Comparison of ENCODE assay signal across 9 cellular contexts in genomic region chr19:13024958-13025653, GRCh38. TPM values are rescaled to one million over a fixed set of nuclear protein-coding genes. Genes with fewer than 3 reads are reported as not detected.
A peak's percentile ranks its signal among the peaks of the same experiment; 100 is the strongest.
DNase-seq lines count a peak whose midpoint lies in the region; ATAC-seq and TF ChIP-seq lines count a peak whose summit lies in the region.
"Had no signal": no experiment of that assay in that cellular context is flagged by ENCODE, and none has a peak within 500 bp of the region (broad histone marks: within the 10 kb centered on the region; RNA-seq: fewer than 3 reads in every experiment).

No MANE protein-coding gene starts in this region.

- CTCF ChIA-PET in A673 (lab: Charles Lee), result no interaction called here
- CTCF ChIA-PET in naive thymus-derived CD4-positive, alpha-beta T cell (lab: Charles Lee), result no interaction called here

- no peak overlapping the region for H3K27ac Mint-ChIP-seq in naive thymus-derived CD4-positive, alpha-beta T cell

- DNase-seq in A673 (ENCODE audit: low spot score) (no peak), NCI-H1105 (lab: John Stamatoyannopoulos, UW) (peak; percentile 39), GM19240 (ENCODE audit: insufficient read length, low spot score) (no peak), NOMO-1 treated with dmso at 0.1 percent for 144 hours (lab: John Stamatoyannopoulos, UW; ENCODE audit: unreplicated experiment) (no peak)
- DNase-seq in naive thymus-derived CD4-positive, alpha-beta T cell, result no peak

- H3K27me3 Mint-ChIP-seq in naive thymus-derived CD4-positive, alpha-beta T cell, result peaks cover 27 to 53% (median 35%) of the 10 kb centered on the region in 5 donors

- no peak for TF ChIP-seq CTCF in A673 (conservative IDR thresholded peaks at IDR 0.05; ENCODE audit: low read depth, low read length)

- peak overlapping the region; percentile 30 for H3K4me3 ChIP-seq in A673 (ENCODE audit: low read depth, low read length, poor library complexity, severe bottlenecking)
- peak overlapping the region; percentile 63 to 67 for H3K4me3 ChIP-seq in duodenal mucosa (ENCODE audit: low read depth in 1 of 2, low read length in 2 of 2)
- no peak overlapping the region for H3K4me3 ChIP-seq in naive thymus-derived CD4-positive, alpha-beta T cell (ENCODE audit: low read length)
- H3K4me3 ChIP-seq: HAP-1 had no signal

- H3K27ac ChIP-seq in A673 (ENCODE audit: low read depth, low read length, poor library complexity, severe bottlenecking), result peak overlapping the region; percentile 66
- H3K27ac ChIP-seq in duodenal mucosa (ENCODE audit: low read depth, low read length), result no peak overlapping the region
- no peak overlapping the region for H3K27ac ChIP-seq in naive thymus-derived CD4-positive, alpha-beta T cell (ENCODE audit: low read depth, low read length)

- no peak for ATAC-seq in naive thymus-derived CD4-positive, alpha-beta T cell
- no peak for ATAC-seq in GM21367 (IDR thresholded peaks at IDR 0.05; ENCODE audit: unreplicated experiment)
- ATAC-seq in HG02970 (IDR thresholded peaks at IDR 0.05; ENCODE audit: low FRiP score, unreplicated experiment), result no peak

- no peaks in the 10 kb centered on the region for H3K9me3 ChIP-seq in A673 (ENCODE audit: low read depth, low read length, poor library complexity, severe bottlenecking)
- no peaks in the 10 kb centered on the region for H3K9me3 ChIP-seq in duodenal mucosa (ENCODE audit: control insufficient read depth in 1 of 2, low read length in 2 of 2)
- no peaks in the 10 kb centered on the region for H3K9me3 ChIP-seq in naive thymus-derived CD4-positive, alpha-beta T cell (ENCODE audit: control insufficient read depth in 2 of 3, low read length in 3 of 3)
- H3K9me3 ChIP-seq: HAP-1 had no signal

- peaks cover 9% of the 10 kb centered on the region for H3K36me3 ChIP-seq in A673 (ENCODE audit: insufficient read depth, low read length, poor library complexity, severe bottlenecking)
- peaks cover 0 to 8% of the 10 kb centered on the region in 2 donors for H3K36me3 ChIP-seq in duodenal mucosa (ENCODE audit: control insufficient read depth in 1 of 2, insufficient read depth in 2 of 2, low read length in 2 of 2)
- H3K36me3 ChIP-seq in naive thymus-derived CD4-positive, alpha-beta T cell (ENCODE audit: control insufficient read depth in 2 of 3, insufficient read depth in 3 of 3, low read length in 3 of 3), result no peaks in the 10 kb centered on the region
- H3K36me3 ChIP-seq: HAP-1 had no signal

- peak overlapping the region; percentile 48 to 53 for H3K9ac ChIP-seq in duodenal mucosa (ENCODE audit: low read depth in 1 of 2, low read length in 2 of 2)

- no peaks in the 10 kb centered on the region for H3K27me3 ChIP-seq in A673 (replicated peaks; ENCODE audit: insufficient read depth, low read depth, low read length, poor library complexity)
- H3K27me3 ChIP-seq in duodenal mucosa (ENCODE audit: control insufficient read depth in 1 of 2, insufficient read depth in 2 of 2, low read length in 2 of 2), result no peaks in the 10 kb centered on the region
- peaks cover 3 to 5% of the 10 kb centered on the region in 2 donors for H3K27me3 ChIP-seq in naive thymus-derived CD4-positive, alpha-beta T cell (ENCODE audit: control insufficient read depth in 2 of 2, insufficient read depth in 2 of 2, low read length in 2 of 2)

- POLR2A ChIA-PET in A673 (lab: Charles Lee; ENCODE audit: low non-redundant PET), result interaction anchor here (0.6 kb wide), 1 partner anchor 303 kb away, joined by 15 read pairs; no protein-coding TSS in a partner anchor
- POLR2A ChIA-PET in naive thymus-derived CD4-positive, alpha-beta T cell (lab: Charles Lee), result interaction anchor here (0.8 kb wide), 1 partner anchor 15 kb away, joined by 3 read pairs; no protein-coding TSS in a partner anchor

- intact Hi-C loops in A673 (cut with micrococcal nuclease; ENCODE audit: unreplicated experiment), result no loop called here
- intact Hi-C loops in naive thymus-derived CD4-positive, alpha-beta T cell (cut with micrococcal nuclease), result no loop called here

- TSS peak; percentile 15 for BruUV-seq in A673 (replicated peaks; lab: Mats Ljungman, UMichigan)

- H3K4me1 ChIP-seq in A673 (ENCODE audit: insufficient read depth, low read length, poor library complexity, severe bottlenecking), result peaks cover 42% of the 10 kb centered on the region
- H3K4me1 ChIP-seq in duodenal mucosa (ENCODE audit: control insufficient read depth in 1 of 2, insufficient read depth in 2 of 2, low read length in 2 of 2), result peaks cover 54 to 58% of the 10 kb centered on the region in 2 donors
- peaks cover 4 to 11% of the 10 kb centered on the region in 2 donors for H3K4me1 ChIP-seq in naive thymus-derived CD4-positive, alpha-beta T cell (ENCODE audit: control insufficient read depth in 2 of 2, insufficient read depth in 2 of 2, low read length in 2 of 2)

- H3K4me3 Mint-ChIP-seq in naive thymus-derived CD4-positive, alpha-beta T cell, result peak overlapping the region in 8 of 10 donors; percentile 13 to 77 (median 63)

- H3K4me1 Mint-ChIP-seq in naive thymus-derived CD4-positive, alpha-beta T cell, result peaks cover 6 to 35% (median 22%) of the 10 kb centered on the region in 7 donors

- peaks cover 0 to 1% (median 0%) of the 10 kb centered on the region in 11 donors for H3K9me3 Mint-ChIP-seq in naive thymus-derived CD4-positive, alpha-beta T cell

- H3K36me3 Mint-ChIP-seq in naive thymus-derived CD4-positive, alpha-beta T cell, result peaks cover 0 to 26% (median 20%) of the 10 kb centered on the region in 5 donors

RNA-seq across cellular contexts. Expression of gene NFIX, which starts 29.8 kb away (rescaled TPM):
- 69.7 and 77.9 TPM in 2 replicates for total RNA-seq in A673 (2021)
- 1 to 10 TPM; 2.4 to 7.7 (median 6.3) TPM for total RNA-seq in naive thymus-derived CD4-positive, alpha-beta T cell
- under 1 TPM; 0.41 to 0.77 TPM for polyA plus RNA-seq in naive thymus-derived CD4-positive, alpha-beta T cell

RNA-seq across cellular contexts. Expression of gene DAND5, which starts 55.7 kb away (rescaled TPM):
- total RNA-seq in A673 (2021), result 0.17 TPM in 2 replicates
- total RNA-seq in naive thymus-derived CD4-positive, alpha-beta T cell, result not detected
- polyA plus RNA-seq in naive thymus-derived CD4-positive, alpha-beta T cell, result not detected
